ENCODE assay signal across 8 cellular contexts in the genomic region with DNA sequence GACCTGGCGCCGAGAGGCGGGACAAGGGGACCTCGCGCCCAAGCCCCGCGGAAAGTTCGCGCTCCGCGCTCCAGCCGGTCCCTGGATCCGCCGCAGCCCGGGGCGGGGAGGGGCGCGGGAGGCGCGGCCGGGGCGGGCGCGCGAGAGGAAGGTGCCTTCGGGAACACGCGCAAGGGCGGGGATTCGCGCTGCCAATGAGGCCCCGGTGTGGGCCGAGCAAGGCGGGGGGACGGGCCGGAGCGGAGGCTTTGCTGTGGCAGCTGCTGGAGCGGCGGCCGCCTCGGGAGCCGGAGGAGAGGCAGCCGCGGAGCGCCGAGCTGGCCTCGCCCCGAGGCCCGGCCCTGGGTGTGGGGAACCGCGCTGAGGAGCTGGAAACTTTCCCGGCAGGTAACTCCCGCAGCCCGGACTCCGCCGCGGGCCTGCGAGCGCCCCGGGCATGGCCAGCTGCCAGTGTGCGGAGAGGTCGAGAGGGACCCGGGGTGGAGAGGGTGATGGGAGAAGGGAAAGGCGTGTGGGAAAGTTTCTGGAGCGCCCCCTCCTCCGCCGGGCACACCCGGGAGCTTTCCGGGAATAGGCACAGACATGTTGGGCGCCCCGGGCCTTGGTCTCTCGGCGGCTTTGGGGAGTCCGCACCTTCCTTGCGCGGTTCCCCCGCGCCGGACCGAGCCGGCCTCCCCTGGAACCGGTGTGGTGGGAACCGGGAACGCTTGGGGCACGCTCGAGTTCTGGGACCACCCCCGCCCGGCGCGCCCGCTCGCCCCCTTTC. TPM values are rescaled to one million over a fixed set of nuclear protein-coding genes. Genes with fewer than 3 reads are reported as not detected.
DNase-seq lines count a peak whose midpoint lies in the region; ATAC-seq lines count a peak whose summit lies in the region.

A gene (plus strand): TSS at position 245 of the 766 bp plus-strand sequence. CDS start 97,271 bp downstream, outside the sequence.

- peak within 1 kb of the TSS; percentile 60 for H3K4me3 ChIP-seq in iPS-11a (ENCODE audit: low read depth, low read length)

- ATAC-seq in HG02884 (IDR thresholded peaks at IDR 0.05; ENCODE audit: unreplicated experiment): peak; percentile 93
- peak; percentile 95 for ATAC-seq in sciatic nerve

- DNase-seq in NCI-H1417 (lab: John Stamatoyannopoulos, UW) (peak; percentile 67 to 83 (median 71)), NCI-H1417 treated with DMSO at 0.1 percent for 48 hours (lab: John Stamatoyannopoulos, UW) (no peak), NCI-H1694 (lab: John Stamatoyannopoulos, UW) (peak; percentile 69), T-helper 22 cell (ENCODE audit: low read depth) (peak; percentile 24), brain pericyte (ENCODE audit: low read depth, low spot score) (peak; percentile 63), sciatic nerve (ENCODE audit: low spot score) (peak; percentile 96)

- intact Hi-C loops in sciatic nerve (cut with DNase I): no loop called here

RNA-seq across cellular contexts. Expression of the gene that starts here (rescaled TPM):
- 50.3 TPM for total RNA-seq in sciatic nerve
